Comparison of ENCODE assay signal across 8 cellular contexts in genomic region chr14:22099942-22100763, GRCh38.
DNase-seq lines count a peak whose midpoint lies in the region; ATAC-seq, FAIRE-seq and TF ChIP-seq lines count a peak whose summit lies in the region.

No MANE protein-coding gene starts in this region.

- POLR2A ChIA-PET in H1 (lab: Charles Lee; ENCODE audit: partially characterized antibody) = interaction anchor here (0.7 to 0.9 kb wide), 3 partner anchors 9 to 65 kb away, joined by 3 to 4 read pairs (median 3); no protein-coding TSS in a partner anchor

- no peaks in the 10 kb centered on the region for H3K79me1 ChIP-seq in H1 (ENCODE audit: low read depth, low read length)

- peak; percentile 97 for FAIRE-seq in H1 (lab: Jason Lieb, UNC)

- no peak overlapping the region for H2BK120ac ChIP-seq in H1 (replicated peaks; ENCODE audit: low read depth, low read length)

- H3K23me2 ChIP-seq in H1 (ENCODE audit: low read depth, low read length) = no peaks in the 10 kb centered on the region

- H4K8ac ChIP-seq in H1 (ENCODE audit: extremely low read depth, insufficient read depth, low read length) = no peak overlapping the region

- H3K27ac ChIP-seq in H1 (ENCODE audit: low read depth, low read length) (no peak overlapping the region), stomach (no peak overlapping the region)

- H3K14ac ChIP-seq in H1 (ENCODE audit: insufficient read length) = no peak overlapping the region

- TF ChIP-seq POLR2A in H1 (IDR thresholded peaks at IDR 0.05; ENCODE audit: control extremely low read depth in 1 of 2, low read depth in 2 of 2, low read length in 2 of 2) (no peak), stomach (IDR thresholded peaks at IDR 0.05) (no peak)

- H4K91ac ChIP-seq in H1 (replicated peaks; ENCODE audit: insufficient read length, low read length) = no peak overlapping the region

- H3K27me3 ChIP-seq in MG63 (no peaks in the 10 kb centered on the region), H1 (replicated peaks in 1 of 4; ENCODE audit: control insufficient read depth in 3 of 4, extremely low read depth in 1 of 4, insufficient read depth in 3 of 4, low read length in 3 of 4) (0 out of 7 replicates have a peak, but pooled peaks cover 0 to 2% (median 0%) of the 10 kb centered on the region in 4 experiments), stomach (no peaks in the 10 kb centered on the region)

- ATAC-seq in GM21526 (IDR thresholded peaks at IDR 0.05; ENCODE audit: low FRiP score, unreplicated experiment) (peak; percentile 79), GM18873 (IDR thresholded peaks at IDR 0.05; ENCODE audit: low FRiP score, unreplicated experiment) (no peak)

- 36% methylated on average over 11 of the region's 11 CpGs; no CpG with 5 or more reads in 1 of the 2 experiments for WGBS in H1 (ENCODE audit: extremely low coverage in 1 of 2, insufficient coverage in 1 of 2, insufficient read length in 1 of 2, insufficient replicate concordance in 2 of 2, low coverage in 1 of 2, low lambda C conversion rate in 2 of 2, missing lambda C conversion rate in 1 of 2), 2 experiments
- WGBS in stomach, 5 donors = 29 to 40% (median 32%) methylated on average over 11 of the region's 11 CpGs

- no peaks in the 10 kb centered on the region for H3K9me3 ChIP-seq in MG63
- no peaks in the 10 kb centered on the region for H3K9me3 ChIP-seq in H1 (ENCODE audit: insufficient read depth in 2 of 2, low read depth in 1 of 2, low read length in 1 of 2)
- no peaks in the 10 kb centered on the region for H3K9me3 ChIP-seq in stomach

- no peak overlapping the region; the same call in 1 of the 2 replicates for H3K18ac ChIP-seq in H1 (ENCODE audit: extremely low read depth, low read length)

- H2AK5ac ChIP-seq in H1 (ENCODE audit: low read depth, low read length) = no peak overlapping the region

- CTCF ChIA-PET in H1 (lab: Charles Lee; ENCODE audit: partially characterized antibody) = interaction anchor here (0.6 to 5.9 kb wide), 27 partner anchors 9 to 294 kb away, joined by 3 to 39 read pairs (median 4); no protein-coding TSS in a partner anchor

- H3K23ac ChIP-seq in H1 (ENCODE audit: insufficient read length) = no peak overlapping the region

- H2BK12ac ChIP-seq in H1 (ENCODE audit: low read depth, low read length) = no peak overlapping the region; the same call in 1 of the 2 replicates

- H3K4me1 ChIP-seq in H1 (replicated peaks in 1 of 4; ENCODE audit: control insufficient read depth in 3 of 4, insufficient read depth in 4 of 4, low read length in 3 of 4) = peaks cover 0 to 4% (median 0%) of the 10 kb centered on the region in 4 experiments; a peak in 1 of 7 replicates
- peaks cover 0 to 44% (median 10%) of the 10 kb centered on the region in 4 donors for H3K4me1 ChIP-seq in stomach

- peak overlapping the region; percentile 85 for H2AFZ ChIP-seq in H1 (ENCODE audit: low read length)

- no peak overlapping the region for H3K9ac ChIP-seq in H1 (replicated peaks in 1 of 4; ENCODE audit: extremely low read depth in 1 of 4, low read depth in 3 of 4, low read length in 3 of 4)

- H3K4me3 ChIP-seq in MG63 (no peak overlapping the region), H1 (ENCODE audit: extremely low read depth in 1 of 4, insufficient read depth in 2 of 4, low read depth in 3 of 4, low read length in 4 of 4) (no peak overlapping the region), stomach (no peak overlapping the region)

- H3K36me3 ChIP-seq in MG63 (no peaks in the 10 kb centered on the region), H1 (ENCODE audit: control insufficient read depth in 2 of 4, insufficient read depth in 4 of 4, low read length in 3 of 4) (no peaks in the 10 kb centered on the region), stomach (no peaks in the 10 kb centered on the region)

- H2BK15ac ChIP-seq in H1 (ENCODE audit: low read length) = no peak overlapping the region

- H3K79me2 ChIP-seq in H1 (ENCODE audit: control insufficient read depth in 1 of 2, insufficient read depth in 2 of 2, low read length in 2 of 2) = no peaks in the 10 kb centered on the region

- peak; percentile 60 to 67 for TF ChIP-seq RAD21 in H1 (IDR thresholded peaks at IDR 0.05 in 1 of 2, conservative IDR thresholded peaks at IDR 0.05 in 1 of 2; ENCODE audit: low read depth in 2 of 2, low read length in 2 of 2)

- TF ChIP-seq CTCF in H1 (IDR thresholded peaks at IDR 0.05; ENCODE audit: control extremely low read depth in 1 of 3, insufficient read depth in 1 of 3, low read depth in 1 of 3, low read length in 3 of 3) = peak; percentile 84 to 99 (median 90)
- TF ChIP-seq CTCF in stomach (IDR thresholded peaks at IDR 0.05) = peak in 5 of 7 experiments; percentile 38 to 62 (median 55)

- TF ChIP-seq EP300 in H1 (IDR thresholded peaks at IDR 0.05; ENCODE audit: borderline replicate concordance in 1 of 2, low read depth in 2 of 2, low read length in 2 of 2) (no peak), stomach (IDR thresholded peaks at IDR 0.05) (no peak)

- H3K56ac ChIP-seq in H1 (replicated peaks; ENCODE audit: insufficient read length, low read depth, low read length) = no peak overlapping the region

- peak overlapping the region; percentile 7 to 32; a peak in 2 of 4 replicates for H3K4me2 ChIP-seq in H1 (ENCODE audit: insufficient read depth in 1 of 2, low read depth in 2 of 2, low read length in 2 of 2)

- no peak overlapping the region for H2BK5ac ChIP-seq in H1 (ENCODE audit: low read depth, low read length)

- intact Hi-C loops in stomach (cut with DNase I; ENCODE audit: low total_unique reads) = no loop called here

- DNase-seq in ELF-1 (ENCODE audit: low read depth, low spot score) (peak; percentile 60), MG63 (peak; percentile 22), H1 (ENCODE audit: low read depth in 1 of 2, low spot score in 2 of 2) (peak; percentile 70 to 72), myocyte (ENCODE audit: low read depth) (peak; percentile 23), stomach (peak; percentile 58)
- peak; percentile 32 for DNase-seq in activated CD4-positive, alpha-beta T cell treated with anti-CD3 and anti-CD28 coated beads for 1 hour

- no peak overlapping the region for H4K5ac ChIP-seq in H1 (ENCODE audit: insufficient read length, low read depth, low read length)

- H4K20me1 ChIP-seq in H1 (replicated peaks in 1 of 2; ENCODE audit: control insufficient read depth in 1 of 2, insufficient read depth in 2 of 2, low read length in 2 of 2) = no peaks in the 10 kb centered on the region

- no peak overlapping the region for H2BK20ac ChIP-seq in H1 (ENCODE audit: low read length)

- no peak overlapping the region for H3K4ac ChIP-seq in H1 (replicated peaks; ENCODE audit: insufficient read length, low read depth, low read length)

TF ChIP-seq in H1, 55 proteins besides CTCF, POLR2A, EP300 and RAD21:
- TF ChIP-seq MAX (IDR thresholded peaks at IDR 0.05) (peak; percentile 72), TEAD4 (IDR thresholded peaks at IDR 0.05; ENCODE audit: low read depth, low read length) (no peak)
